ENCODE assay signal across 14 cellular contexts in genomic region chr17:64546716-64547115, GRCh38.
"Had no signal": no experiment of that assay in that cellular context is flagged by ENCODE, and none has a peak within 500 bp of the region (broad histone marks: within the 10 kb centered on the region; RNA-seq: fewer than 3 reads in every experiment).

No MANE protein-coding gene starts in this region.

- H3K4me2 ChIP-seq: SK-N-SH had no signal

- H3K4me1 Mint-ChIP-seq: activated B cell treated with CpG ODN at 0.5 μM for 24 hours; activated CD8-positive, alpha-beta memory T cell treated with anti-CD3 and anti-CD28 coated beads, Interleukin-2, amount 10 ng/mL, durations not matched to agents 7 days and 5 days; central memory CD8-positive, alpha-beta T cell had no signal

- H3K9ac ChIP-seq: SK-N-SH had no signal

- H3K27me3 Mint-ChIP-seq: activated B cell treated with CpG ODN at 0.5 μM for 24 hours; activated CD8-positive, alpha-beta memory T cell treated with anti-CD3 and anti-CD28 coated beads, Interleukin-2, amount 10 ng/mL, durations not matched to agents 7 days and 5 days; central memory CD8-positive, alpha-beta T cell had no signal

- H3K9me3 Mint-ChIP-seq: activated B cell treated with CpG ODN at 0.5 μM for 24 hours; central memory CD8-positive, alpha-beta T cell had no signal

- H3K27ac Mint-ChIP-seq: activated B cell treated with CpG ODN at 0.5 μM for 24 hours; activated CD8-positive, alpha-beta memory T cell treated with anti-CD3 and anti-CD28 coated beads, Interleukin-2, amount 10 ng/mL, durations not matched to agents 7 days and 5 days had no signal

- H3K4me3 Mint-ChIP-seq: activated B cell treated with CpG ODN at 0.5 μM for 24 hours; activated CD8-positive, alpha-beta memory T cell treated with anti-CD3 and anti-CD28 coated beads, Interleukin-2, amount 10 ng/mL, durations not matched to agents 7 days and 5 days; central memory CD8-positive, alpha-beta T cell had no signal

- H3K4me3 ChIP-seq: body of pancreas, esophagus squamous epithelium, heart left ventricle, stomach had no signal

- ATAC-seq: activated CD8-positive, alpha-beta memory T cell treated with anti-CD3 and anti-CD28 coated beads, Interleukin-2, amount 10 ng/mL, durations not matched to agents 7 days and 5 days; body of pancreas; foreskin keratinocyte; heart left ventricle; left lobe of liver had no signal

- H3K27me3 ChIP-seq: body of pancreas, esophagus squamous epithelium, foreskin keratinocyte, heart left ventricle, stomach had no signal

- DNase-seq: activated B cell treated with CpG ODN at 0.5 μM for 24 hours; activated CD4-positive, alpha-beta T cell treated with anti-CD3 and anti-CD28 coated beads, Interleukin-2, amount 50 U/mL, for 1 hour; activated CD8-positive, alpha-beta memory T cell treated with anti-CD3 and anti-CD28 coated beads, Interleukin-2, amount 10 ng/mL, durations not matched to agents 7 days and 5 days; body of pancreas; esophagus squamous epithelium; foreskin keratinocyte; heart left ventricle; islet precursor cell; mammary epithelial cell; SK-N-SH; stimulated activated CD4-positive, alpha-beta T cell treated with anti-CD3 and anti-CD28 coated beads, Interleukin-4, amount 100 ng/mL, for 1 hour; stomach had no signal

- H3K4me1 ChIP-seq: body of pancreas, esophagus squamous epithelium, foreskin keratinocyte, heart left ventricle, stomach had no signal

- H3K9me3 ChIP-seq: body of pancreas, esophagus squamous epithelium, heart left ventricle, SK-N-SH, stomach had no signal

- H3K27ac ChIP-seq: body of pancreas, esophagus squamous epithelium, foreskin keratinocyte, heart left ventricle, stomach had no signal
